In the genomic region with DNA sequence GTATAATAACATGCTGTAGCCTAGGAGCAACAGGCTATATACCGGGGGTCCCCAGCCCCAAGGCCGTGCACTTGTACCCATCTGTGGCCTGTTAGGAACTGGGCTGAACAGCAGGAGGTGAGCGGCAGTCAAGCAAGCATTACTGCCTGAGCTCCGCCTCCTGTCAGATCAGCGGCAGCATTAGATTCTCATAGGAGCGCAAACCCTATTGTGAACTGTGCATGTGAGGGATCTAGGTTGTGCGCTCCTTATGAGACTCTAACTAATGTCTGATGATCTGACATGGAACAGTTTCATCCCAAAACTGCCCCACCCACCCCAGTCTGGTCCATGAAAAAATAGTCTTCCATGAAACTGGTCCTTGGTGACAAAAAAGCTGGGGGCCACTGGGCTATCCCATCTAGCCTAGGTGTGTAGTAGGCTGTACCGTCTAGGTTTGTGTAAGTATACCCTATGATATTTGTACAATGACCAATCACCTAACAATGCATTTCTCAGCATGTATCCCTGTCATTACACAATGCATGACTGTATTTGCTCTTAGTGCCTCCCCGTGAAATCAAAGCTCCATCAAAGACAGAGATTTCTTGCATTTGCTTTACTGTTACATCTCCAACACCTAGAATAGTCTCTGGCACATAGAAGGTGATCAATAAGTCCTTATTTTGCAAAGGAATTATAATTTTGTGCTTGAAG, we compare ENCODE assay signal across 14 cellular contexts.
DNase-seq lines count a peak whose midpoint lies in the region; ATAC-seq and TF ChIP-seq lines count a peak whose summit lies in the region.
"Had no signal": no experiment of that assay in that cellular context is flagged by ENCODE, and none has a peak within 500 bp of the region (broad histone marks: within the 10 kb centered on the region; RNA-seq: fewer than 3 reads in every experiment).

No MANE protein-coding gene starts in this region.

- POLR2A ChIA-PET in RWPE1 (lab: Yijun Ruan, JAX; ENCODE audit: low non-redundant PET), result no interaction called here

- TF ChIP-seq CTCF in RWPE1 (conservative IDR thresholded peaks at IDR 0.05; ENCODE audit: low read depth), result no peak
- TF ChIP-seq CTCF in fibroblast of mammary gland (conservative IDR thresholded peaks at IDR 0.05; ENCODE audit: control insufficient read depth, insufficient read depth, low read depth, low read length), result no peak

- CTCF ChIA-PET in RWPE1 (lab: Yijun Ruan, JAX), result interaction anchor here (2.0 kb wide), 1 partner anchor 12 kb away, joined by 6 read pairs; no protein-coding TSS in a partner anchor

- H3K27ac ChIP-seq in RWPE1, result no peak overlapping the region

- H3K4me3 ChIP-seq in fibroblast of mammary gland (ENCODE audit: control insufficient read depth, low read depth, low read length), result no peak overlapping the region

- DNase-seq in NCI-H2227 (lab: John Stamatoyannopoulos, UW; ENCODE audit: unreplicated experiment), result peak; percentile 5
- no peak for DNase-seq in NCI-H2227 treated with DMSO at 0.1 percent for 48 hours (lab: John Stamatoyannopoulos, UW)
- peak; percentile 30 for DNase-seq in RWPE1 (ENCODE audit: low spot score)
- DNase-seq in fibroblast of mammary gland (ENCODE audit: low read depth), result peak; percentile 70
- DNase-seq in activated T-cell treated with anti-CD3 and anti-CD28 coated beads for 4 hours, result no peak
- DNase-seq: activated naive CD4-positive, alpha-beta T cell; cerebellar nuclear complex; NCI-H1092; NCI-H82; SK-N-SH; stimulated activated CD4-positive, alpha-beta T cell treated with anti-CD3 and anti-CD28 coated beads, Interleukin-12 subunit alpha, Interleukin-12 subunit beta, amount 100 ng/mL, for 4 hours had no signal

- no peak for ATAC-seq in HG02885 (IDR thresholded peaks at IDR 0.05; ENCODE audit: poor library complexity, unreplicated experiment)
- ATAC-seq in GM21390 (IDR thresholded peaks at IDR 0.05; ENCODE audit: unreplicated experiment), result no peak
- no peak for ATAC-seq in GM21528 (IDR thresholded peaks at IDR 0.05; ENCODE audit: low FRiP score, unreplicated experiment)

Comparison
In these comparisons a context has a peak if more than half of its experiments do, and no peak if none do; other contexts are left out.
1. DNase-seq: peak in NCI-H2227 (single experiment), RWPE1 (single experiment) and fibroblast of mammary gland (single experiment); none in NCI-H2227 treated with DMSO at 0.1 percent for 48 hours (single experiment) and activated T-cell treated with anti-CD3 and anti-CD28 coated beads for 4 hours (single experiment).